In genomic region chr7:163298-163695, GRCh38 we compare ENCODE assay signal across 20 cellular contexts. TPM values are rescaled to one million over a fixed set of nuclear protein-coding genes. Genes with fewer than 3 reads are reported as not detected.
"Had no signal": no experiment of that assay in that cellular context is flagged by ENCODE, and none has a peak within 500 bp of the region (broad histone marks: within the 10 kb centered on the region; RNA-seq: fewer than 3 reads in every experiment).

No MANE protein-coding gene starts in this region.

- H3K4me3 Mint-ChIP-seq: activated CD4-positive, alpha-beta T cell treated with anti-CD3 and anti-CD28 coated beads, Interleukin-2, amount 10 ng/mL, durations not matched to agents 7 days and 5 days; activated naive CD4-positive, alpha-beta T cell treated with anti-CD3 and anti-CD28 coated beads, Interleukin-2, amount 10 ng/mL, durations not matched to agents 7 days and 5 days; activated naive CD8-positive, alpha-beta T cell treated with anti-CD3 and anti-CD28 coated beads, Interleukin-2, amount 50 U/mL, for 24 hours; memory B cell; naive B cell had no signal

- H3K27ac Mint-ChIP-seq: activated CD4-positive, alpha-beta T cell treated with anti-CD3 and anti-CD28 coated beads, Interleukin-2, amount 10 ng/mL, durations not matched to agents 7 days and 5 days; activated naive CD4-positive, alpha-beta T cell treated with anti-CD3 and anti-CD28 coated beads, Interleukin-2, amount 10 ng/mL, durations not matched to agents 7 days and 5 days; activated naive CD8-positive, alpha-beta T cell treated with anti-CD3 and anti-CD28 coated beads, Interleukin-2, amount 50 U/mL, for 24 hours; memory B cell; naive B cell had no signal

- H3K36me3 ChIP-seq: ascending aorta, neutrophil, suprapubic skin had no signal

- ATAC-seq: activated CD4-positive, CD25-positive, alpha-beta regulatory T cell treated with anti-CD3 and anti-CD28 coated beads, Interleukin-2, amount 50 U/mL, for 24 hours; activated naive CD8-positive, alpha-beta T cell treated with anti-CD3 and anti-CD28 coated beads, Interleukin-2, amount 50 U/mL, for 24 hours; left lobe of liver had no signal

- DNase-seq: activated CD4-positive, alpha-beta T cell treated with anti-CD3 and anti-CD28 coated beads, Interleukin-2, amount 10 ng/mL, durations not matched to agents 7 days and 5 days; activated CD8-positive, alpha-beta memory T cell treated with anti-CD3 and anti-CD28 coated beads, Interleukin-2, amount 50 U/mL, for 48 hours; activated effector memory CD4-positive, alpha-beta T cell treated with Interleukin-2 at 50 U/mL for 16 hours; activated naive CD4-positive, alpha-beta T cell treated with anti-CD3 and anti-CD28 coated beads, Interleukin-2, amount 10 ng/mL, durations not matched to agents 7 days and 5 days; activated naive CD8-positive, alpha-beta T cell treated with anti-CD3 and anti-CD28 coated beads, Interleukin-2, amount 50 U/mL, for 24 hours; activated T-cell treated with anti-CD3 and anti-CD28 coated beads, Interleukin-2, amount 50 U/mL, for 48 hours; islet precursor cell; naive B cell; retina; stimulated activated CD4-positive, alpha-beta T cell treated with anti-CD3 and anti-CD28 coated beads, Interleukin-2, amount 100 ng/mL, for 24 hours; stimulated activated naive CD4-positive, alpha-beta T cell treated with Interleukin-2 at 50 U/mL for 16 hours; trophoblast cell had no signal

- H3K9me3 Mint-ChIP-seq: activated CD4-positive, alpha-beta T cell treated with anti-CD3 and anti-CD28 coated beads, Interleukin-2, amount 10 ng/mL, durations not matched to agents 7 days and 5 days; activated naive CD4-positive, alpha-beta T cell treated with anti-CD3 and anti-CD28 coated beads, Interleukin-2, amount 10 ng/mL, durations not matched to agents 7 days and 5 days; activated naive CD8-positive, alpha-beta T cell treated with anti-CD3 and anti-CD28 coated beads, Interleukin-2, amount 50 U/mL, for 24 hours; memory B cell; naive B cell had no signal

- H3K36me3 Mint-ChIP-seq: activated naive CD4-positive, alpha-beta T cell treated with anti-CD3 and anti-CD28 coated beads, Interleukin-2, amount 10 ng/mL, durations not matched to agents 7 days and 5 days; memory B cell; naive B cell had no signal

- H3K9me3 ChIP-seq: ascending aorta, neutrophil, suprapubic skin had no signal

- H3K4me1 Mint-ChIP-seq: activated CD4-positive, alpha-beta T cell treated with anti-CD3 and anti-CD28 coated beads, Interleukin-2, amount 10 ng/mL, durations not matched to agents 7 days and 5 days; activated naive CD4-positive, alpha-beta T cell treated with anti-CD3 and anti-CD28 coated beads, Interleukin-2, amount 10 ng/mL, durations not matched to agents 7 days and 5 days; activated naive CD8-positive, alpha-beta T cell treated with anti-CD3 and anti-CD28 coated beads, Interleukin-2, amount 50 U/mL, for 24 hours; memory B cell had no signal

- H3K27me3 ChIP-seq: ascending aorta, hepatocyte had no signal

- H3K27ac ChIP-seq: ascending aorta, neutrophil, suprapubic skin had no signal

- H3K4me3 ChIP-seq: ascending aorta, hepatocyte, suprapubic skin had no signal

- H3K4me1 ChIP-seq: ascending aorta had no signal

RNA-seq across cellular contexts. Expression of gene FAM20C, which starts 29.1 kb away (rescaled TPM):
- total RNA-seq: T-helper 1 cell treated with Interleukin-12 subunit alpha and Interleukin-12 subunit beta and Interleukin-4 antibody, amounts not matched to agents 30 ng/mL and 1 ng/mL, for 36 hours had no signal
